Comparison of ENCODE assay signal across 25 cellular contexts in genomic region chr18:33114749-33115148, GRCh38.
A peak's percentile ranks its signal among the peaks of the same experiment; 100 is the strongest.
DNase-seq lines count a peak whose midpoint lies in the region; FAIRE-seq and TF ChIP-seq lines count a peak whose summit lies in the region.
"Had no signal": no experiment of that assay in that cellular context is flagged by ENCODE, and none has a peak within 500 bp of the region (broad histone marks: within the 10 kb centered on the region; RNA-seq: fewer than 3 reads in every experiment).

No MANE protein-coding gene starts in this region.

- no peaks in the 10 kb centered on the region for H3K27me3 ChIP-seq in suprapubic skin
- H3K27me3 ChIP-seq: BLaER1, SJSA1 had no signal

- TF ChIP-seq CTCF in suprapubic skin (IDR thresholded peaks at IDR 0.05), result no peak

- H3K36me3 ChIP-seq in suprapubic skin, result no peaks in the 10 kb centered on the region
- H3K36me3 ChIP-seq: BLaER1, SJSA1 had no signal

- TF ChIP-seq POLR2A in suprapubic skin (IDR thresholded peaks at IDR 0.05) (no peak), GM12891 (IDR thresholded peaks at IDR 0.05; ENCODE audit: low read depth, low read length) (no peak)

- H3K4me1 ChIP-seq in suprapubic skin, result no peaks in the 10 kb centered on the region
- H3K4me1 ChIP-seq: Caco-2, SJSA1 had no signal

- no peak for TF ChIP-seq EP300 in suprapubic skin (IDR thresholded peaks at IDR 0.05)

- 77% methylated on average over 1 of the region's 1 CpG for WGBS in suprapubic skin

- no peaks in the 10 kb centered on the region for H3K9me3 ChIP-seq in suprapubic skin
- H3K9me3 ChIP-seq: BLaER1, Caco-2, SJSA1 had no signal

- H3K4me3 ChIP-seq in suprapubic skin, result no peak overlapping the region
- H3K4me3 ChIP-seq: BLaER1, SJSA1 had no signal

- DNase-seq in NCI-H1092 treated with DMSO at 0.1 percent for 48 hours (lab: John Stamatoyannopoulos, UW) (peak; percentile 40), NCI-H1092 (lab: John Stamatoyannopoulos, UW) (no peak), NCI-H748 (lab: John Stamatoyannopoulos, UW; ENCODE audit: unreplicated experiment) (peak; percentile 23), NCI-H748 treated with DMSO at 0.1 percent for 48 hours (lab: John Stamatoyannopoulos, UW) (no peak), NCI-H2196 treated with DMSO at 0.1 percent for 48 hours (lab: John Stamatoyannopoulos, UW; ENCODE audit: unreplicated experiment) (peak; percentile 58), suprapubic skin (ENCODE audit: low spot score in 2 of 2) (no peak), GM12891 (ENCODE audit: insufficient read length, low spot score) (no peak)
- DNase-seq in activated CD4-positive, alpha-beta T cell treated with anti-CD3 and anti-CD28 coated beads, Interleukin-2, amount 50 U/mL, for 4 hours, result no peak
- DNase-seq: ACHN; Caco-2; CD4-positive, alpha-beta T cell; DMS53; GDM1; GOT3; HCEC 1CT; NCI-H1417 treated with DMSO at 0.1 percent for 48 hours; NCI-H2227 treated with DMSO at 0.1 percent for 48 hours; NCI-H510A; NCI-H82; T-helper 1 cell had no signal

- H3K27ac ChIP-seq in suprapubic skin, result no peak overlapping the region
- H3K27ac ChIP-seq: 22Rv1, BLaER1, KMS-11, SJSA1 had no signal

- no peak for FAIRE-seq in GM12891 (lab: Jason Lieb, UNC)
- FAIRE-seq: HTR-8/SVneo had no signal

TF ChIP-seq in GM12891, 5 proteins besides CTCF, POLR2A, EP300 and RAD21:
- TF ChIP-seq PAX5 (IDR thresholded peaks at IDR 0.05; ENCODE audit: insufficient read depth, low read length, severe bottlenecking) (no peak), POLR2AphosphoS5 (IDR thresholded peaks at IDR 0.05; ENCODE audit: low read depth, low read length) (no peak), POU2F2 (IDR thresholded peaks at IDR 0.05; ENCODE audit: low read depth, low read length) (no peak), SPI1 (IDR thresholded peaks at IDR 0.05; ENCODE audit: low read depth, low read length) (no peak), TAF1 (IDR thresholded peaks at IDR 0.05; ENCODE audit: low read depth, low read length) (no peak)
TF ChIP-seq in GM12891: peak in this region for 0.

Comparison
In these comparisons a context has a peak if more than half of its experiments do, and no peak if none do; other contexts are left out.
1. DNase-seq: peak in NCI-H1092 treated with DMSO at 0.1 percent for 48 hours (single experiment), NCI-H748 (single experiment) and NCI-H2196 treated with DMSO at 0.1 percent for 48 hours (single experiment); none in NCI-H1092 (single experiment), NCI-H748 treated with DMSO at 0.1 percent for 48 hours (single experiment), suprapubic skin (0 of 2), activated CD4-positive, alpha-beta T cell treated with anti-CD3 and anti-CD28 coated beads, Interleukin-2, amount 50 U/mL, for 4 hours (0 of 2) and GM12891 (single experiment).